In genomic region chr1:88661951-88662664, GRCh38 we compare ENCODE assay signal across 14 cellular contexts. TPM values are rescaled to one million over a fixed set of nuclear protein-coding genes. Genes with fewer than 3 reads are reported as not detected.
DNase-seq lines count a peak whose midpoint lies in the region; ATAC-seq and TF ChIP-seq lines count a peak whose summit lies in the region.
"Had no signal": no experiment of that assay in that cellular context is flagged by ENCODE, and none has a peak within 500 bp of the region (broad histone marks: within the 10 kb centered on the region; RNA-seq: fewer than 3 reads in every experiment).

No MANE protein-coding gene starts in this region.

- H3K4me1 ChIP-seq in iPS-20b (ENCODE audit: insufficient read depth, low read length) = peaks cover 7% of the 10 kb centered on the region
- H3K4me1 ChIP-seq: uterus had no signal

- peak; percentile 65 for ATAC-seq in GM21423 (IDR thresholded peaks at IDR 0.05; ENCODE audit: unreplicated experiment)
- ATAC-seq in HG03460 (IDR thresholded peaks at IDR 0.05; ENCODE audit: unreplicated experiment) = peak; percentile 68
- no peak for ATAC-seq in GM19035 (IDR thresholded peaks at IDR 0.05; ENCODE audit: unreplicated experiment)
- ATAC-seq in activated CD8-positive, alpha-beta T cell treated with anti-CD3 and anti-CD28 coated beads, Interleukin-2, amount 10 ng/mL, durations not matched to agents 7 days and 5 days = no peak
- no peak for ATAC-seq in HG02763 (IDR thresholded peaks at IDR 0.05; ENCODE audit: unreplicated experiment)
- ATAC-seq: natural killer cell had no signal

- DNase-seq in DMS53 treated with DMSO at 0.1 percent for 48 hours (lab: John Stamatoyannopoulos, UW; ENCODE audit: unreplicated experiment) (peak; percentile 78), foreskin fibroblast (no peak)
- no peak for DNase-seq in activated CD8-positive, alpha-beta T cell treated with anti-CD3 and anti-CD28 coated beads, Interleukin-2, amount 10 ng/mL, durations not matched to agents 7 days and 5 days
- DNase-seq: activated T-cell treated with anti-CD3 and anti-CD28 coated beads, Interleukin-2, amount 50 U/mL, for 48 hours; caudate nucleus; natural killer cell; NCI-H2227 treated with DMSO at 0.1 percent for 48 hours; uterus had no signal

- no peak for TF ChIP-seq CTCF in foreskin fibroblast (IDR thresholded peaks at IDR 0.05; ENCODE audit: low read depth, low read length)

- H3K9ac ChIP-seq in iPS-20b (ENCODE audit: low read depth, low read length) = peak overlapping the region; percentile 18; the same call in 1 of the 2 replicates
- H3K9ac ChIP-seq: BLaER1 treated with 17β-estradiol and CSF1 and Interleukin-3, amounts not matched to agents 10 nM and 100 nM had no signal

- H3K4me3 Mint-ChIP-seq in activated CD8-positive, alpha-beta T cell treated with anti-CD3 and anti-CD28 coated beads, Interleukin-2, amount 10 ng/mL, durations not matched to agents 7 days and 5 days = no peak overlapping the region

- peaks cover 27% of the 10 kb centered on the region for H3K4me1 Mint-ChIP-seq in activated CD8-positive, alpha-beta T cell treated with anti-CD3 and anti-CD28 coated beads, Interleukin-2, amount 10 ng/mL, durations not matched to agents 7 days and 5 days (ENCODE audit: low read depth)

- H3K27ac ChIP-seq in iPS-20b (ENCODE audit: low read length) = peak overlapping the region; percentile 23
- H3K27ac ChIP-seq: BLaER1 treated with 17β-estradiol and CSF1 and Interleukin-3, amounts not matched to agents 10 nM and 100 nM; uterus had no signal

- H3K27me3 Mint-ChIP-seq in activated CD8-positive, alpha-beta T cell treated with anti-CD3 and anti-CD28 coated beads, Interleukin-2, amount 10 ng/mL, durations not matched to agents 7 days and 5 days (ENCODE audit: low read depth) = peaks cover 2% of the 10 kb centered on the region

- H3K36me3 Mint-ChIP-seq in activated CD8-positive, alpha-beta T cell treated with anti-CD3 and anti-CD28 coated beads, Interleukin-2, amount 10 ng/mL, durations not matched to agents 7 days and 5 days (ENCODE audit: low read depth) = no peaks in the 10 kb centered on the region
- H3K36me3 Mint-ChIP-seq: natural killer cell had no signal

- no peaks in the 10 kb centered on the region for H3K9me3 Mint-ChIP-seq in activated CD8-positive, alpha-beta T cell treated with anti-CD3 and anti-CD28 coated beads, Interleukin-2, amount 10 ng/mL, durations not matched to agents 7 days and 5 days (ENCODE audit: insufficient read depth)
- H3K9me3 Mint-ChIP-seq: natural killer cell had no signal

- H3K36me3 ChIP-seq in iPS-20b (ENCODE audit: insufficient read depth, low read depth, low read length) = no peaks in the 10 kb centered on the region
- H3K36me3 ChIP-seq: BLaER1 treated with 17β-estradiol and CSF1 and Interleukin-3, amounts not matched to agents 10 nM and 100 nM; uterus had no signal

- H3K9me3 ChIP-seq in iPS-20b (ENCODE audit: insufficient read depth, low read depth, low read length) = no peaks in the 10 kb centered on the region
- H3K9me3 ChIP-seq: BLaER1 treated with 17β-estradiol and CSF1 and Interleukin-3, amounts not matched to agents 10 nM and 100 nM; uterus had no signal

- no peak overlapping the region for H3K27ac Mint-ChIP-seq in activated CD8-positive, alpha-beta T cell treated with anti-CD3 and anti-CD28 coated beads, Interleukin-2, amount 10 ng/mL, durations not matched to agents 7 days and 5 days
- H3K27ac Mint-ChIP-seq: natural killer cell had no signal

- CTCF ChIA-PET in activated CD8-positive, alpha-beta T cell treated with anti-CD3 and anti-CD28 coated beads, Interleukin-2, amount 10 ng/mL, durations not matched to agents 7 days and 5 days (lab: Charles Lee) = interaction anchor here (1.5 to 8.6 kb wide), 2 partner anchors 19 to 215 kb away, joined by 4 to 63 read pairs; no protein-coding TSS in a partner anchor

- no peak overlapping the region for H3K4me3 ChIP-seq in iPS-20b (ENCODE audit: low read length)
- H3K4me3 ChIP-seq in foreskin fibroblast (ENCODE audit: low read depth in 1 of 2, low read length in 2 of 2) = no peak overlapping the region
- H3K4me3 ChIP-seq: BLaER1 treated with 17β-estradiol and CSF1 and Interleukin-3, amounts not matched to agents 10 nM and 100 nM; uterus had no signal

- no peaks in the 10 kb centered on the region for H3K27me3 ChIP-seq in iPS-20b (ENCODE audit: insufficient read depth, low read length)
- H3K27me3 ChIP-seq: BLaER1 treated with 17β-estradiol and CSF1 and Interleukin-3, amounts not matched to agents 10 nM and 100 nM; uterus had no signal

- POLR2A ChIA-PET in activated CD8-positive, alpha-beta T cell treated with anti-CD3 and anti-CD28 coated beads, Interleukin-2, amount 10 ng/mL, durations not matched to agents 7 days and 5 days (lab: Charles Lee) = interaction anchor here (1.0 kb wide), 1 partner anchor 22 kb away, joined by 4 read pairs; the partner anchor contains the start of gene PKN2

RNA-seq across cellular contexts. Expression of gene PKN2, which starts 22.0 kb away (rescaled TPM):
- 10 to 100 TPM; 23.6 to 24.4 TPM for total RNA-seq in activated CD8-positive, alpha-beta T cell treated with anti-CD3 and anti-CD28 coated beads, Interleukin-2, amount 10 ng/mL, durations not matched to agents 7 days and 5 days

Comparison
In these comparisons a context has a peak if more than half of its experiments do, and no peak if none do; other contexts are left out.
1. ATAC-seq: peak in GM21423 (single experiment) and HG03460 (single experiment); none in GM19035 (single experiment), activated CD8-positive, alpha-beta T cell treated with anti-CD3 and anti-CD28 coated beads, Interleukin-2, amount 10 ng/mL, durations not matched to agents 7 days and 5 days (single experiment) and HG02763 (single experiment).